ENCODE assay signal across 11 cellular contexts in the genomic region with DNA sequence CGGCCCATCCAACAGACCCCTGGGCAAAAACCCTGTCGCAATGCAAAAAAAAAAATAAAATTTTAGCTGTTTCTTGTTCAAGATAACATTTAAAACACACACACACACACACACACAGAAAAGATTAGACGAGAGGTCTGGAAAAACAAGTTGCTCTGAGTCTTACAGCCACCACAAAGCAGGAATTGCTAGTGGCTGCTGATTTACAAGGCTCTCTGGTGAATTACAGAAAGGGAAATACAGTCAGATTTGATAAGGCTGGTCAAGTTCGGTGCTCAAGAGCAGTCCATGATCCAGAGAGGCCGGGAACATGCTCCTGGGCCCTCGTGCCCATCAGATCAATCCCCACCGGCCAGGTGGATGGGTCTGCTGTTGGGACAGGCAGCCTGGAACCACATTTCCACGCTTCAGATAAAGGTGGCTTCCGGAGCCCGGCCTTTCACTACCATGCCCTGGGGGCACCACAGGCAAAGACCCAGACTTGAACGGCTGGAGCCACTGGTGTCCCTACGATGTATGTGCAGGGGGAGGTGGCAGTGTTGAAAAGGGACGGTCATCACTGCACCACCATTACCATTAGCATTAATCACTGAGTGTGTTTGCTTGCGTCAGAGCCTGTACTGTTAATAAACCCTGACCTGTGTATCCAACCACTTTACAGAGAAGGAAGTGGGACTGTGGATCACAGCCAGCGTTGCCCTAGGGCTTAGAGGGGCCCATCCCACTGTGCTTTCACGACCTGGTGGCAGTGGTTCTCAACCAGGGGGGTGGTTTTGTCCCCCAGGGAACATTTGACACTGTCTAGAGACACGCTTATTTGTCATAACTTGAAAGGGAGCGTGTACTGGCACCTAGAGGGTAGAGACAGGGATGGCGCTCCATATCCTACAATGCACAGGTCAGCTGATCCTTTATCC.
A peak's percentile ranks its signal among the peaks of the same experiment; 100 is the strongest.
DNase-seq lines count a peak whose midpoint lies in the region; ATAC-seq and TF ChIP-seq lines count a peak whose summit lies in the region.
"Had no signal": no experiment of that assay in that cellular context is flagged by ENCODE, and none has a peak within 500 bp of the region (broad histone marks: within the 10 kb centered on the region; RNA-seq: fewer than 3 reads in every experiment).

No MANE protein-coding gene starts in this region.

- no peak for TF ChIP-seq CTCF in stomach (IDR thresholded peaks at IDR 0.05)

- peaks cover 18 to 73% (median 47%) of the 10 kb centered on the region in 4 donors for H3K4me1 ChIP-seq in stomach

- H3K4me3 ChIP-seq in stomach: no peak overlapping the region
- H3K4me3 ChIP-seq: tibial nerve had no signal

- POLR2A ChIA-PET in activated CD4-positive, alpha-beta T cell treated with anti-CD3 and anti-CD28 coated beads for 36 hours (lab: Charles Lee): no interaction called here

- CTCF ChIA-PET in activated CD4-positive, alpha-beta T cell treated with anti-CD3 and anti-CD28 coated beads for 36 hours (lab: Charles Lee): interaction anchor here (1.2 kb wide), 1 partner anchor 10 kb away, joined by 4 read pairs; no protein-coding TSS in a partner anchor

- H3K36me3 Mint-ChIP-seq in activated CD4-positive, alpha-beta T cell treated with anti-CD3 and anti-CD28 coated beads for 36 hours (ENCODE audit: low read depth): no peaks in the 10 kb centered on the region

- intact Hi-C loops in activated CD4-positive, alpha-beta T cell treated with anti-CD3 and anti-CD28 coated beads for 36 hours (cut with DNase I, micrococcal nuclease): no loop called here
- intact Hi-C loops in stomach (cut with DNase I; ENCODE audit: low total_unique reads): no loop called here

- peak; percentile 52 for ATAC-seq in activated CD4-positive, alpha-beta T cell treated with anti-CD3 and anti-CD28 coated beads for 36 hours
- ATAC-seq in GM18907 (IDR thresholded peaks at IDR 0.05; ENCODE audit: unreplicated experiment): no peak

- peaks cover 64% of the 10 kb centered on the region for H3K4me1 Mint-ChIP-seq in activated CD4-positive, alpha-beta T cell treated with anti-CD3 and anti-CD28 coated beads for 36 hours

- H3K27ac ChIP-seq in stomach: peak overlapping the region; percentile 19 to 85 (median 68)
- H3K27ac ChIP-seq: tibial nerve had no signal

- H3K27me3 Mint-ChIP-seq in activated CD4-positive, alpha-beta T cell treated with anti-CD3 and anti-CD28 coated beads for 36 hours: no peaks in the 10 kb centered on the region

- no peak for DNase-seq in activated CD4-positive, alpha-beta T cell treated with anti-CD3 and anti-CD28 coated beads for 36 hours
- DNase-seq in activated CD4-positive, alpha-beta T cell treated with anti-CD3 and anti-CD28 coated beads, Interleukin-2, amount 50 U/mL, for 1 hour: no peak
- DNase-seq in RPMI7951 (ENCODE audit: low read depth) (peak; percentile 70), left kidney (ENCODE audit: low read depth, low spot score) (peak; percentile 59), stomach (peak; percentile 42), NCI-H1436 (lab: John Stamatoyannopoulos, UW) (no peak), NCI-H510A (lab: John Stamatoyannopoulos, UW) (no peak)
- DNase-seq: stimulated activated CD4-positive, alpha-beta T cell treated with anti-CD3 and anti-CD28 coated beads, Interleukin-4, amount 100 ng/mL, for 1 hour had no signal

- H3K27me3 ChIP-seq in stomach: no peaks in the 10 kb centered on the region
- H3K27me3 ChIP-seq: tibial nerve had no signal

- TF ChIP-seq POLR2A in stomach (IDR thresholded peaks at IDR 0.05): no peak

- H3K9me3 Mint-ChIP-seq in activated CD4-positive, alpha-beta T cell treated with anti-CD3 and anti-CD28 coated beads for 36 hours (ENCODE audit: low read depth): no peaks in the 10 kb centered on the region
- H3K9me3 Mint-ChIP-seq: nephron had no signal

- H3K9me3 ChIP-seq in stomach: no peaks in the 10 kb centered on the region
- H3K9me3 ChIP-seq: tibial nerve had no signal

- H3K36me3 ChIP-seq in stomach: no peaks in the 10 kb centered on the region
- H3K36me3 ChIP-seq: tibial nerve had no signal

- no peak for TF ChIP-seq EP300 in stomach (IDR thresholded peaks at IDR 0.05)

- 42 to 65% (median 44%) methylated on average over 17 to 19 of the region's 19 CpGs for WGBS in stomach, 5 donors

- no peak overlapping the region for H3K4me3 Mint-ChIP-seq in activated CD4-positive, alpha-beta T cell treated with anti-CD3 and anti-CD28 coated beads for 36 hours
- H3K4me3 Mint-ChIP-seq: nephron had no signal

- H3K27ac Mint-ChIP-seq in activated CD4-positive, alpha-beta T cell treated with anti-CD3 and anti-CD28 coated beads for 36 hours: no peak overlapping the region

Comparison
In these comparisons a context has a peak if more than half of its experiments do, and no peak if none do; other contexts are left out.
1. DNase-seq: peak in RPMI7951 (single experiment), left kidney (single experiment) and stomach (single experiment); none in activated CD4-positive, alpha-beta T cell treated with anti-CD3 and anti-CD28 coated beads for 36 hours (single experiment), activated CD4-positive, alpha-beta T cell treated with anti-CD3 and anti-CD28 coated beads, Interleukin-2, amount 50 U/mL, for 1 hour (single experiment), NCI-H1436 (single experiment) and NCI-H510A (single experiment).